Comparison of ENCODE assay signal across 8 cellular contexts in the genomic region with DNA sequence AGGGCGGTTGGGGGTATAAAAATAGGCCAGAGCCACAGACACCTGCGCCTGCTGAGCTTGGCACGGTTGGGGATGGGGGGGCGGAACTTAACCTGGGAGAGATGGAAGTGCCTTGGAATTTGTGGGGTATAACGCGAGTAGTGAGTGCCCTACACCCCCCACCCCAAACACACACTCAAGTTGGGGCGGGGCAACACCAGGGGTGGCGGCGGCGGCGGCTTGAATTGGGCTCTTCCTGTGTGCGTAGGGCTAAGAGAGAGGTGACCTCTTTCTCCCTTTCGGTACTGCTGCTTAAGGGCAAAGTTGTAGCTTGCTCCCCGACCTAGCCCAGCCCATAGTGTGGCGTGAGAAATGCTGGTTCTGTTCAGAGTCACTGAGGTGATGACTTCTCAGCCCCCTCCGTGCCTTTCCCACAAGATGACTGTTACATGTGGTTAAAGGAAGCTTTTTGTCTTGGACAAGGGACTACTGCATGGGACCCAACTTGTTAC. TPM values are rescaled to one million over a fixed set of nuclear protein-coding genes. Genes with fewer than 3 reads are reported as not detected.
DNase-seq lines count a peak whose midpoint lies in the region; ATAC-seq and TF ChIP-seq lines count a peak whose summit lies in the region.

No MANE protein-coding gene starts in this region.

- H3K27ac ChIP-seq in HUES6 (ENCODE audit: low read depth, low read length) (peak overlapping the region; percentile 69), muscle layer of duodenum (ENCODE audit: low read length) (no peak overlapping the region), stomach smooth muscle (ENCODE audit: low read length) (no peak overlapping the region)
- H3K27ac ChIP-seq in effector memory CD4-positive, alpha-beta T cell (ENCODE audit: insufficient read depth, low read length, poor library complexity, severe bottlenecking), result peak overlapping the region; percentile 75

- H3K4me1 ChIP-seq in Caco-2 (peaks cover 3% of the 10 kb centered on the region; the same call in 1 of the 2 replicates), HUES6 (ENCODE audit: control insufficient read depth, insufficient read depth, low read length) (peaks cover 30% of the 10 kb centered on the region), muscle layer of duodenum (ENCODE audit: control insufficient read depth in 1 of 2, insufficient read depth in 2 of 2, low read length in 2 of 2) (peaks cover 0 to 3% of the 10 kb centered on the region in 2 donors), stomach smooth muscle (ENCODE audit: control insufficient read depth, insufficient read depth, low read length) (no peaks in the 10 kb centered on the region)
- peaks cover 4% of the 10 kb centered on the region for H3K4me1 ChIP-seq in effector memory CD4-positive, alpha-beta T cell (ENCODE audit: control insufficient read depth, insufficient read depth, low read length, poor library complexity, severe bottlenecking)

- H3K27ac Mint-ChIP-seq in Caco-2 (ENCODE audit: unreplicated experiment), result peak overlapping the region; percentile 89
- peak overlapping the region; percentile 95 for H3K27ac Mint-ChIP-seq in activated CD4-positive, alpha-beta T cell treated with anti-CD3 and anti-CD28 coated beads, Interleukin-2, amount 10 ng/mL, durations not matched to agents 24 days and 14 days

- H3K9ac ChIP-seq in HUES6 (ENCODE audit: low read length) (peak overlapping the region; percentile 81), stomach smooth muscle (ENCODE audit: low read length in 2 of 2) (peak overlapping the region in 1 of 2 donors; percentile 42)

- no peaks in the 10 kb centered on the region for H3K9me3 Mint-ChIP-seq in Caco-2 (ENCODE audit: unreplicated experiment)
- no peaks in the 10 kb centered on the region for H3K9me3 Mint-ChIP-seq in activated CD4-positive, alpha-beta T cell treated with anti-CD3 and anti-CD28 coated beads, Interleukin-2, amount 10 ng/mL, durations not matched to agents 24 days and 14 days

- BruUV-seq in Caco-2 (replicated peaks; lab: Mats Ljungman, UMichigan), result no TSS peak

- H3K4me1 Mint-ChIP-seq in Caco-2 (ENCODE audit: low read depth, unreplicated experiment), result peaks cover 20% of the 10 kb centered on the region
- peaks cover 22% of the 10 kb centered on the region for H3K4me1 Mint-ChIP-seq in activated CD4-positive, alpha-beta T cell treated with anti-CD3 and anti-CD28 coated beads, Interleukin-2, amount 10 ng/mL, durations not matched to agents 24 days and 14 days

- CTCF ChIA-PET in Caco-2 (lab: Charles Lee), result interaction anchor here (1.1 to 1.3 kb wide), 2 partner anchors 47 to 69 kb away, joined by 4 to 5 read pairs; no protein-coding TSS in a partner anchor

- H3K36me3 ChIP-seq in Caco-2 (ENCODE audit: control insufficient read depth, insufficient read depth, low read length) (no peaks in the 10 kb centered on the region), HUES6 (ENCODE audit: control insufficient read depth, insufficient read depth, low read length) (no peaks in the 10 kb centered on the region), muscle layer of duodenum (ENCODE audit: control insufficient read depth in 1 of 2, insufficient read depth in 2 of 2, low read length in 2 of 2) (no peaks in the 10 kb centered on the region), stomach smooth muscle (ENCODE audit: control insufficient read depth in 2 of 2, insufficient read depth in 2 of 2, low read length in 2 of 2) (no peaks in the 10 kb centered on the region)
- H3K36me3 ChIP-seq in effector memory CD4-positive, alpha-beta T cell (ENCODE audit: control insufficient read depth, insufficient read depth, low read length), result no peaks in the 10 kb centered on the region

- no peaks in the 10 kb centered on the region for H3K27me3 ChIP-seq in Caco-2 (replicated peaks; ENCODE audit: control insufficient read depth, insufficient read depth, low read length)
- H3K27me3 ChIP-seq in HUES6 (ENCODE audit: control insufficient read depth, insufficient read depth, low read length), result peaks cover 14% of the 10 kb centered on the region; the same call in 1 of the 2 replicates
- H3K27me3 ChIP-seq in effector memory CD4-positive, alpha-beta T cell (replicated peaks; ENCODE audit: control insufficient read depth, insufficient read depth, low read length, poor library complexity, severe bottlenecking), result no peaks in the 10 kb centered on the region
- H3K27me3 ChIP-seq in muscle layer of duodenum (ENCODE audit: low read depth, low read length), result no peaks in the 10 kb centered on the region
- H3K27me3 ChIP-seq in stomach smooth muscle (ENCODE audit: control insufficient read depth in 1 of 2, insufficient read depth in 2 of 2, low read length in 2 of 2), result no peaks in the 10 kb centered on the region

- DNase-seq in Caco-2 (no peak), HK-2 (ENCODE audit: unreplicated experiment) (no peak)
- DNase-seq in activated CD4-positive, alpha-beta T cell treated with anti-CD3 and anti-CD28 coated beads, Interleukin-2, amount 10 ng/mL, durations not matched to agents 24 days and 14 days, result peak; percentile 87
- DNase-seq in effector memory CD4-positive, alpha-beta T cell, result peak; percentile 17 to 25 (median 21)

- peak; percentile 55 for ATAC-seq in GM21515 (IDR thresholded peaks at IDR 0.05; ENCODE audit: unreplicated experiment)

- H3K4me3 Mint-ChIP-seq in Caco-2 (ENCODE audit: unreplicated experiment), result peak overlapping the region; percentile 88
- peak overlapping the region; percentile 95 for H3K4me3 Mint-ChIP-seq in activated CD4-positive, alpha-beta T cell treated with anti-CD3 and anti-CD28 coated beads, Interleukin-2, amount 10 ng/mL, durations not matched to agents 24 days and 14 days

- POLR2A ChIA-PET in Caco-2 (lab: Charles Lee), result interaction anchor here (0.6 kb wide), 1 partner anchor 9 kb away, joined by 3 read pairs; no protein-coding TSS in a partner anchor

- intact Hi-C loops in Caco-2 (cut with micrococcal nuclease; ENCODE audit: unreplicated experiment), result loop anchor here (2.0 kb wide), 4 partner anchors 47 to 389 kb away; a partner anchor contains a TSS
- intact Hi-C loops in activated CD4-positive, alpha-beta T cell treated with anti-CD3 and anti-CD28 coated beads, Interleukin-2, amount 10 ng/mL, durations not matched to agents 24 days and 14 days (cut with micrococcal nuclease), result loop anchor here (1.0 to 10.0 kb wide), 6 partner anchors 8 to 465 kb away; a partner anchor contains a TSS

- H3K9me3 ChIP-seq in Caco-2 (no peaks in the 10 kb centered on the region), HUES6 (ENCODE audit: control insufficient read depth, insufficient read depth, low read depth, low read length) (no peaks in the 10 kb centered on the region), muscle layer of duodenum (ENCODE audit: control insufficient read depth in 1 of 2, low read length in 2 of 2) (no peaks in the 10 kb centered on the region), stomach smooth muscle (ENCODE audit: control insufficient read depth in 2 of 2, low read length in 2 of 2) (no peaks in the 10 kb centered on the region)
- H3K9me3 ChIP-seq in effector memory CD4-positive, alpha-beta T cell (ENCODE audit: control insufficient read depth, low read length), result no peaks in the 10 kb centered on the region

- TF ChIP-seq CTCF in Caco-2 (IDR thresholded peaks at IDR 0.05; ENCODE audit: insufficient read depth in 1 of 2, low read depth in 1 of 2, low read length in 1 of 2, severe bottlenecking in 1 of 2, unreplicated experiment in 1 of 2), result no peak

- H3K36me3 Mint-ChIP-seq in Caco-2 (ENCODE audit: insufficient read depth, unreplicated experiment), result peaks cover 21% of the 10 kb centered on the region
- H3K36me3 Mint-ChIP-seq in activated CD4-positive, alpha-beta T cell treated with anti-CD3 and anti-CD28 coated beads, Interleukin-2, amount 10 ng/mL, durations not matched to agents 24 days and 14 days (ENCODE audit: low read depth), result peaks cover 17% of the 10 kb centered on the region

- peak overlapping the region; percentile 79 for H3K4me3 ChIP-seq in Caco-2 (ENCODE audit: low read depth, low read length)
- H3K4me3 ChIP-seq in HUES6 (ENCODE audit: low read depth, low read length), result peak overlapping the region; percentile 95
- H3K4me3 ChIP-seq in effector memory CD4-positive, alpha-beta T cell (ENCODE audit: insufficient read depth, low read depth, low read length, poor library complexity, severe bottlenecking), result peak overlapping the region; percentile 60
- H3K4me3 ChIP-seq in muscle layer of duodenum (ENCODE audit: low read depth in 1 of 2, low read length in 2 of 2), result peak overlapping the region; percentile 56 to 81
- H3K4me3 ChIP-seq in stomach smooth muscle (ENCODE audit: low read length in 2 of 2), result peak overlapping the region; percentile 63 to 74

- no peaks in the 10 kb centered on the region for H3K27me3 Mint-ChIP-seq in Caco-2 (ENCODE audit: insufficient read depth, unreplicated experiment)
- H3K27me3 Mint-ChIP-seq in activated CD4-positive, alpha-beta T cell treated with anti-CD3 and anti-CD28 coated beads, Interleukin-2, amount 10 ng/mL, durations not matched to agents 24 days and 14 days, result no peaks in the 10 kb centered on the region

RNA-seq across cellular contexts. Expression of a gene that starts 0.8 kb away (rescaled TPM):
- 36.8 and 37.1 TPM in 2 replicates for total RNA-seq in Caco-2 (2022)
- 66.0 and 72.5 TPM in 2 replicates for total RNA-seq in activated CD4-positive, alpha-beta T cell treated with anti-CD3 and anti-CD28 coated beads, Interleukin-2, amount 10 ng/mL, durations not matched to agents 24 days and 14 days

Comparison
In these comparisons a context has a peak if more than half of its experiments do, and no peak if none do; other contexts are left out.
1. DNase-seq: peak in activated CD4-positive, alpha-beta T cell treated with anti-CD3 and anti-CD28 coated beads, Interleukin-2, amount 10 ng/mL, durations not matched to agents 24 days and 14 days (single experiment) and effector memory CD4-positive, alpha-beta T cell (3 of 3); none in Caco-2 (0 of 2) and HK-2 (single experiment).
2. H3K27ac ChIP-seq: peak in HUES6 (single experiment) and effector memory CD4-positive, alpha-beta T cell (single experiment); none in muscle layer of duodenum (single experiment) and stomach smooth muscle (single experiment).
3. Peak in every context shown above with its lines, with median percentiles within 50 percentile points of each other: H3K4me3 ChIP-seq.